ENCODE assay signal across 1 cellular context in the genomic region with DNA sequence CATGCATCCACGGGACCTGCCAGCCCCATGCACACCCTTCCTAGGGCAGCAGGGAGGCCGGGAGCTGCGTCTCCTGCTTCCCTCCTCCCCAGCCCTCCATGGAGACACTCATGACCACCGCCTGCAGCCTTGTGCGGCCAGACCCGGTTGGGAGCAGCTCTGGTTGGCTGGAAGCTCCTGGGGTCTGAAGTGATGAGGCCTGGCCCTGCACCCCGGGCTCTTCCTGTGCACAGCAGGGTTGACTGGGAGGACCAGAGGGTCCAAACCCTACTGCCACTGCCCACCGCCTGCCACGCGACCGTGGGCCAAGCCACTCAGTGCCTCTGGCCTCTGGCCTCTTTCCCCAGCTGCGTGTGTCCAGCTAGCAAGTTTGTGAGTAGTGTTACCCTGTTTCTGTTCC.
TF ChIP-seq lines count a peak whose summit lies in the region.

No MANE protein-coding gene starts in this region.

TF ChIP-seq in SK-N-SH, 30 proteins besides CTCF, POLR2A, EP300 and RAD21 (continued from another document):
- TF ChIP-seq USF1 (IDR thresholded peaks at IDR 0.05; ENCODE audit: borderline replicate concordance, low read depth) = no peak
- no peak for TF ChIP-seq EZH2phosphoT487 (IDR thresholded peaks at IDR 0.05; ENCODE audit: borderline replicate concordance, low read depth)
- TF ChIP-seq CHD2 (IDR thresholded peaks at IDR 0.05; ENCODE audit: low read length, partially characterized antibody) = no peak
- no peak for TF ChIP-seq YY1 (IDR thresholded peaks at IDR 0.05; ENCODE audit: low read depth)
- no peak for TF ChIP-seq FOXM1 (IDR thresholded peaks at IDR 0.05; ENCODE audit: low read depth)
- no peak for TF ChIP-seq POLR2AphosphoS5 (IDR thresholded peaks at IDR 0.05; ENCODE audit: low read depth, low read length)
- no peak for TF ChIP-seq MEF2A (IDR thresholded peaks at IDR 0.05; ENCODE audit: borderline replicate concordance, low read depth)
- TF ChIP-seq RFX5 (IDR thresholded peaks at IDR 0.05; ENCODE audit: low read length) = no peak
- TF ChIP-seq SIN3A (IDR thresholded peaks at IDR 0.05; ENCODE audit: borderline replicate concordance, low read depth, low read length) = no peak
- no peak for TF ChIP-seq RXRA (IDR thresholded peaks at IDR 0.05; ENCODE audit: borderline replicate concordance, low read depth)
- TF ChIP-seq SMC3 (IDR thresholded peaks at IDR 0.05; ENCODE audit: low read depth, low read length) = no peak
- no peak for TF ChIP-seq TCF12 (IDR thresholded peaks at IDR 0.05)
- TF ChIP-seq ELF1 (IDR thresholded peaks at IDR 0.05) = no peak
- no peak for TF ChIP-seq RCOR1 (IDR thresholded peaks at IDR 0.05; ENCODE audit: low read length)
- no peak for TF ChIP-seq TEAD4 (IDR thresholded peaks at IDR 0.05; ENCODE audit: borderline replicate concordance, insufficient read depth)
- TF ChIP-seq FOSL2 (IDR thresholded peaks at IDR 0.05; ENCODE audit: borderline replicate concordance, low read depth) = no peak
- TF ChIP-seq TAF1 (IDR thresholded peaks at IDR 0.05; ENCODE audit: borderline replicate concordance, low read depth, low read length) = no peak
